14 cellular contexts compared by ENCODE assay signal in the genomic region with DNA sequence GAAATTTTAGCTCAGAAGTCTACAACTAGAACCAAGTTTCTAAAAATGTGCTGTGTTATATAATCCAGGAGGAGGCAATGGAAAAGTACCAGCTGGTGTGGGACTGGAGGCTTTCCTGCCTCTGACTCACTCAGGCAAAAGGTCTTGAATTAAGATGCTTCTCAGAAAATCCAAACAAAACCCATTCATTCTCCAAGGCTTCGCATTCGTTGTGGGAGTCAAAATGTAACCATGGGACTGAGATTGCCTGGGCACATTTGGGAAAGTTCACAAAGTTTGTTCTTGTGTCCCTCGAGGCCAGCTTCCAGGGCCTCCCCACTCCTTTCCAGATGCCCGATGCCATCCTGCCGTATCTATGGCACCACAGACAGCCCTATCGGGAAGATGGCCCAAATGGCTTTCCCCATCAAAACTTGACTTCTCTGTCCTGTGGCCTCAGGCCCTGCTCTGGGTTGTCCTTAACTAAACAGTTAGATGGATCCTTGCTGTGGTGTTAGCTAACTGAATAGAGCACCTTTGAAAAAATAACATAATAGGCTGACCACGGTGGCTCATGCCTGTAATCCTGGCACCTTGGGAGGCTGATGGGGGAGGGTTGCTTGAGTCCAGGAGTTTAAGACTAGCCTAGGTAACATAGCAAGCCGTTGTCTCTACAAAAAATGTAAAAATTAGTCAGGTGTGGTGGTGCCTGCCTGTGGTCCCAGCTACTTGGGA.
DNase-seq lines count a peak whose midpoint lies in the region; ATAC-seq and TF ChIP-seq lines count a peak whose summit lies in the region.
"Had no signal": no experiment of that assay in that cellular context is flagged by ENCODE, and none has a peak within 500 bp of the region (broad histone marks: within the 10 kb centered on the region; RNA-seq: fewer than 3 reads in every experiment).

No MANE protein-coding gene starts in this region.

- CTCF ChIA-PET in CD4-positive, alpha-beta T cell (lab: Charles Lee), result interaction anchor here (1.2 to 2.5 kb wide), 3 partner anchors 15 to 19 kb away, joined by 3 to 14 read pairs (median 6); no protein-coding TSS in a partner anchor

- no peak overlapping the region for H2AFZ ChIP-seq in parathyroid adenoma

- H3K27me3 ChIP-seq in parathyroid adenoma (ENCODE audit: control insufficient read depth, insufficient read depth, low read length), result no peaks in the 10 kb centered on the region
- H3K27me3 ChIP-seq in CD4-positive, alpha-beta T cell (ENCODE audit: control insufficient read depth, insufficient read depth, low read length), result no peaks in the 10 kb centered on the region

- no peaks in the 10 kb centered on the region for H3K4me1 ChIP-seq in parathyroid adenoma

- peak; percentile 66 for DNase-seq in AG10803 (ENCODE audit: low read depth)
- peak; percentile 29 to 59 for DNase-seq in foreskin fibroblast
- no peak for DNase-seq in NCI-H1930 (lab: John Stamatoyannopoulos, UW)
- DNase-seq in NCI-H524 (lab: John Stamatoyannopoulos, UW), result no peak
- DNase-seq in CD4-positive, alpha-beta T cell, result no peak
- no peak for DNase-seq in SHP77 (lab: John Stamatoyannopoulos, UW)
- DNase-seq: activated T-cell treated with anti-CD3 and anti-CD28 coated beads, Interleukin-2, amount 50 U/mL, for 4 hours; Calu3; erythroblast; naive thymus-derived CD4-positive, alpha-beta T cell; NCI-H2227 treated with DMSO at 0.1 percent for 48 hours; T-helper 17 cell had no signal

- peaks cover 7% of the 10 kb centered on the region for H3K9me3 Mint-ChIP-seq in CD4-positive, alpha-beta T cell

- no peak overlapping the region for H3K4me3 Mint-ChIP-seq in CD4-positive, alpha-beta T cell

- H3K79me2 ChIP-seq in parathyroid adenoma, result no peaks in the 10 kb centered on the region

- intact Hi-C loops in CD4-positive, alpha-beta T cell (cut with DNase I, micrococcal nuclease), result loop anchor here in 1 of 2 experiments (10.0 kb wide), 1 partner anchor 108 kb away; no protein-coding TSS in a partner anchor

- no peak overlapping the region for H3K27ac Mint-ChIP-seq in CD4-positive, alpha-beta T cell

- peaks cover 25% of the 10 kb centered on the region for H3K36me3 Mint-ChIP-seq in CD4-positive, alpha-beta T cell (ENCODE audit: low read depth)

- peaks cover 20% of the 10 kb centered on the region for H3K4me1 Mint-ChIP-seq in CD4-positive, alpha-beta T cell (ENCODE audit: low read depth)

- no peak overlapping the region for H3K27ac ChIP-seq in parathyroid adenoma
- H3K27ac ChIP-seq in CD4-positive, alpha-beta T cell (ENCODE audit: low read depth, low read length), result no peak overlapping the region

- H3K9ac ChIP-seq in parathyroid adenoma, result no peak overlapping the region

- H3K4me2 ChIP-seq in parathyroid adenoma (ENCODE audit: low read length), result peak overlapping the region; percentile 43

- ATAC-seq in SK-N-SH treated with all-trans-retinoic acid at 6 μM for 48 hours, result peak; percentile 69
- ATAC-seq in CD4-positive, alpha-beta T cell (ENCODE audit: poor library complexity), result no peak
- ATAC-seq: activated T-cell treated with anti-CD3 and anti-CD28 coated beads, Interleukin-2, amount 50 U/mL, for 4 hours; naive thymus-derived CD4-positive, alpha-beta T cell; T-helper 17 cell had no signal

- POLR2A ChIA-PET in CD4-positive, alpha-beta T cell (lab: Charles Lee), result interaction anchor here (0.6 to 2.1 kb wide), 6 partner anchors 18 to 429 kb away, joined by 3 to 35 read pairs (median 4); a partner anchor contains a TSS

- TF ChIP-seq CTCF in AG10803 (conservative IDR thresholded peaks at IDR 0.05; ENCODE audit: low read length) (no peak), foreskin fibroblast (IDR thresholded peaks at IDR 0.05; ENCODE audit: low read depth, low read length) (no peak), parathyroid adenoma (IDR thresholded peaks at IDR 0.05) (no peak)
- TF ChIP-seq CTCF in CD4-positive, alpha-beta T cell (IDR thresholded peaks at IDR 0.05), result no peak

- no peaks in the 10 kb centered on the region for H3K27me3 Mint-ChIP-seq in CD4-positive, alpha-beta T cell
- H3K27me3 Mint-ChIP-seq: naive thymus-derived CD4-positive, alpha-beta T cell; T-helper 17 cell had no signal

- no peaks in the 10 kb centered on the region for H3K9me3 ChIP-seq in parathyroid adenoma (ENCODE audit: control insufficient read depth, low read length)
- peaks cover 4% of the 10 kb centered on the region for H3K9me3 ChIP-seq in CD4-positive, alpha-beta T cell (ENCODE audit: control insufficient read depth, low read length)

- H3K36me3 ChIP-seq in parathyroid adenoma (ENCODE audit: control insufficient read depth, insufficient read depth, low read length), result no peaks in the 10 kb centered on the region

- H3K4me3 ChIP-seq in AG10803 (ENCODE audit: low read length) (no peak overlapping the region), foreskin fibroblast (ENCODE audit: low read depth in 1 of 2, low read length in 2 of 2) (no peak overlapping the region), parathyroid adenoma (ENCODE audit: low read depth, low read length) (no peak overlapping the region)

TF ChIP-seq in SK-N-SH treated with all-trans-retinoic acid at 6 μM for 48 hours, 23 proteins besides CTCF, POLR2A, EP300 and RAD21 (continues in another document):
- TF ChIP-seq, protein P1, sequence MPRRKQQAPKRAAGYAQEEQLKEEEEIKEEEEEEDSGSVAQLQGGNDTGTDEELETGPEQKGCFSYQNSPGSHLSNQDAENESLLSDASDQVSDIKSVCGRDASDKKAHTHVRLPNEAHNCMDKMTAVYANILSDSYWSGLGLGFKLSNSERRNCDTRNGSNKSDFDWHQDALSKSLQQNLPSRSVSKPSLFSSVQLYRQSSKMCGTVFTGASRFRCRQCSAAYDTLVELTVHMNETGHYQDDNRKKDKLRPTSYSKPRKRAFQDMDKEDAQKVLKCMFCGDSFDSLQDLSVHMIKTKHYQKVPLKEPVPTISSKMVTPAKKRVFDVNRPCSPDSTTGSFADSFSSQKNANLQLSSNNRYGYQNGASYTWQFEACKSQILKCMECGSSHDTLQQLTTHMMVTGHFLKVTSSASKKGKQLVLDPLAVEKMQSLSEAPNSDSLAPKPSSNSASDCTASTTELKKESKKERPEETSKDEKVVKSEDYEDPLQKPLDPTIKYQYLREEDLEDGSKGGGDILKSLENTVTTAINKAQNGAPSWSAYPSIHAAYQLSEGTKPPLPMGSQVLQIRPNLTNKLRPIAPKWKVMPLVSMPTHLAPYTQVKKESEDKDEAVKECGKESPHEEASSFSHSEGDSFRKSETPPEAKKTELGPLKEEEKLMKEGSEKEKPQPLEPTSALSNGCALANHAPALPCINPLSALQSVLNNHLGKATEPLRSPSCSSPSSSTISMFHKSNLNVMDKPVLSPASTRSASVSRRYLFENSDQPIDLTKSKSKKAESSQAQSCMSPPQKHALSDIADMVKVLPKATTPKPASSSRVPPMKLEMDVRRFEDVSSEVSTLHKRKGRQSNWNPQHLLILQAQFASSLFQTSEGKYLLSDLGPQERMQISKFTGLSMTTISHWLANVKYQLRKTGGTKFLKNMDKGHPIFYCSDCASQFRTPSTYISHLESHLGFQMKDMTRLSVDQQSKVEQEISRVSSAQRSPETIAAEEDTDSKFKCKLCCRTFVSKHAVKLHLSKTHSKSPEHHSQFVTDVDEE (CRISPR knock-in tag; IDR thresholded peaks at IDR 0.05), result no peak
- TF ChIP-seq OSR1 (CRISPR knock-in tag; IDR thresholded peaks at IDR 0.05), result no peak
- TF ChIP-seq TCF4 (CRISPR knock-in tag; IDR thresholded peaks at IDR 0.05; ENCODE audit: borderline replicate concordance), result no peak
- TF ChIP-seq ZC3H10 (CRISPR knock-in tag; IDR thresholded peaks at IDR 0.05), result no peak
- no peak for TF ChIP-seq ESRRG (CRISPR knock-in tag; IDR thresholded peaks at IDR 0.05)
- TF ChIP-seq PPARA (CRISPR knock-in tag; IDR thresholded peaks at IDR 0.05; ENCODE audit: borderline replicate concordance), result no peak
- no peak for TF ChIP-seq TOX (CRISPR knock-in tag; IDR thresholded peaks at IDR 0.05; ENCODE audit: borderline replicate concordance)
- TF ChIP-seq, protein P2, sequence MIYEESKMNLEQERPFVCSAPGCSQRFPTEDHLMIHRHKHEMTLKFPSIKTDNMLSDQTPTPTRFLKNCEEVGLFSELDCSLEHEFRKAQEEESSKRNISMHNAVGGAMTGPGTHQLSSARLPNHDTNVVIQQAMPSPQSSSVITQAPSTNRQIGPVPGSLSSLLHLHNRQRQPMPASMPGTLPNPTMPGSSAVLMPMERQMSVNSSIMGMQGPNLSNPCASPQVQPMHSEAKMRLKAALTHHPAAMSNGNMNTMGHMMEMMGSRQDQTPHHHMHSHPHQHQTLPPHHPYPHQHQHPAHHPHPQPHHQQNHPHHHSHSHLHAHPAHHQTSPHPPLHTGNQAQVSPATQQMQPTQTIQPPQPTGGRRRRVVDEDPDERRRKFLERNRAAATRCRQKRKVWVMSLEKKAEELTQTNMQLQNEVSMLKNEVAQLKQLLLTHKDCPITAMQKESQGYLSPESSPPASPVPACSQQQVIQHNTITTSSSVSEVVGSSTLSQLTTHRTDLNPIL (CRISPR knock-in tag; IDR thresholded peaks at IDR 0.05; ENCODE audit: low read depth), result no peak
- no peak for TF ChIP-seq ZFP3 (CRISPR knock-in tag; IDR thresholded peaks at IDR 0.05)
- no peak for TF ChIP-seq RARB (CRISPR knock-in tag; IDR thresholded peaks at IDR 0.05)
- no peak for TF ChIP-seq ZFP30 (CRISPR knock-in tag; IDR thresholded peaks at IDR 0.05)
- TF ChIP-seq GLIS3 (CRISPR knock-in tag; IDR thresholded peaks at IDR 0.05), result no peak
- TF ChIP-seq, protein P3, sequence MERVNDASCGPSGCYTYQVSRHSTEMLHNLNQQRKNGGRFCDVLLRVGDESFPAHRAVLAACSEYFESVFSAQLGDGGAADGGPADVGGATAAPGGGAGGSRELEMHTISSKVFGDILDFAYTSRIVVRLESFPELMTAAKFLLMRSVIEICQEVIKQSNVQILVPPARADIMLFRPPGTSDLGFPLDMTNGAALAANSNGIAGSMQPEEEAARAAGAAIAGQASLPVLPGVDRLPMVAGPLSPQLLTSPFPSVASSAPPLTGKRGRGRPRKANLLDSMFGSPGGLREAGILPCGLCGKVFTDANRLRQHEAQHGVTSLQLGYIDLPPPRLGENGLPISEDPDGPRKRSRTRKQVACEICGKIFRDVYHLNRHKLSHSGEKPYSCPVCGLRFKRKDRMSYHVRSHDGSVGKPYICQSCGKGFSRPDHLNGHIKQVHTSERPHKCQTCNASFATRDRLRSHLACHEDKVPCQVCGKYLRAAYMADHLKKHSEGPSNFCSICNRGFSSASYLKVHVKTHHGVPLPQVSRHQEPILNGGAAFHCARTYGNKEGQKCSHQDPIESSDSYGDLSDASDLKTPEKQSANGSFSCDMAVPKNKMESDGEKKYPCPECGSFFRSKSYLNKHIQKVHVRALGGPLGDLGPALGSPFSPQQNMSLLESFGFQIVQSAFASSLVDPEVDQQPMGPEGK (CRISPR knock-in tag; IDR thresholded peaks at IDR 0.05; ENCODE audit: borderline replicate concordance), result no peak
- TF ChIP-seq ISL1 (CRISPR knock-in tag; IDR thresholded peaks at IDR 0.05), result no peak
- no peak for TF ChIP-seq CSDC2 (CRISPR knock-in tag; IDR thresholded peaks at IDR 0.05)
- no peak for TF ChIP-seq ZNF70 (CRISPR knock-in tag; IDR thresholded peaks at IDR 0.05)
- no peak for TF ChIP-seq ZNF565 (CRISPR knock-in tag; conservative IDR thresholded peaks at IDR 0.05; ENCODE audit: low read depth)

Comparison
In these comparisons a context has a peak if more than half of its experiments do, and no peak if none do; other contexts are left out.
1. DNase-seq: peak in AG10803 (single experiment) and foreskin fibroblast (2 of 2); none in NCI-H1930 (0 of 2), NCI-H524 (0 of 2), CD4-positive, alpha-beta T cell (0 of 10) and SHP77 (0 of 2).